20 cellular contexts compared by ENCODE assay signal in genomic region chr3:27532426-27532825, GRCh38. TPM values are rescaled to one million over a fixed set of nuclear protein-coding genes. Genes with fewer than 3 reads are reported as not detected.
DNase-seq lines count a peak whose midpoint lies in the region; ATAC-seq, FAIRE-seq and TF ChIP-seq lines count a peak whose summit lies in the region.
"Had no signal": no experiment of that assay in that cellular context is flagged by ENCODE, and none has a peak within 500 bp of the region (broad histone marks: within the 10 kb centered on the region; RNA-seq: fewer than 3 reads in every experiment).

No MANE protein-coding gene starts in this region.

- peak overlapping the region; percentile 96 for H3K27ac Mint-ChIP-seq in central memory CD8-positive, alpha-beta T cell (ENCODE audit: low read depth)
- H3K27ac Mint-ChIP-seq: type B pancreatic cell had no signal

- CTCF ChIA-PET in A549 (lab: Yijun Ruan, JAX) = interaction anchor here (1.0 to 1.6 kb wide), 2 partner anchors 149 to 796 kb away, joined by 3 to 7 read pairs; no protein-coding TSS in a partner anchor

- H3K27me3 Mint-ChIP-seq in central memory CD8-positive, alpha-beta T cell = no peaks in the 10 kb centered on the region
- H3K27me3 Mint-ChIP-seq: type B pancreatic cell had no signal

- TF ChIP-seq RAD21 in A549 (conservative IDR thresholded peaks at IDR 0.05 in 1 of 2, IDR thresholded peaks at IDR 0.05 in 1 of 2) = no peak

- H3K27ac ChIP-seq in A549 (peak overlapping the region; percentile 93 to 95; a peak in 5 of 6 replicates), HUES48 (ENCODE audit: low read depth, low read length) (peak overlapping the region; percentile 93), uterus (no peak overlapping the region), body of pancreas (no peak overlapping the region)

- H3K27me3 ChIP-seq in HUES48 (ENCODE audit: control insufficient read depth, insufficient read depth, low read length) (peaks cover 4% of the 10 kb centered on the region; the same call in 1 of the 2 replicates), uterus (no peaks in the 10 kb centered on the region), body of pancreas (no peaks in the 10 kb centered on the region)

- 89% methylated on average over 6 of the region's 6 CpGs for WGBS in A549 (ENCODE audit: missing lambda C conversion rate)
- 73 to 79% methylated on average over 6 of the region's 6 CpGs for WGBS in body of pancreas, 2 donors

- H3K4me3 ChIP-seq in A549 (no peak overlapping the region), HUES48 (ENCODE audit: low read depth, low read length) (peak overlapping the region; percentile 26), uterus (no peak overlapping the region), body of pancreas (no peak overlapping the region)

- no peak for TF ChIP-seq CTCF in A549 (IDR thresholded peaks at IDR 0.05)
- TF ChIP-seq CTCF in uterus (IDR thresholded peaks at IDR 0.05) = no peak
- TF ChIP-seq CTCF in body of pancreas (IDR thresholded peaks at IDR 0.05) = no peak

- TF ChIP-seq EP300 in A549 (IDR thresholded peaks at IDR 0.05) = no peak

- peaks cover 29% of the 10 kb centered on the region for H3K4me1 Mint-ChIP-seq in central memory CD8-positive, alpha-beta T cell

- peaks cover 42% of the 10 kb centered on the region for H3K4me1 ChIP-seq in A549
- H3K4me1 ChIP-seq in HUES48 (ENCODE audit: control insufficient read depth, insufficient read depth, low read length) = peaks cover 45% of the 10 kb centered on the region
- peaks cover 0 to 4% of the 10 kb centered on the region in 2 donors for H3K4me1 ChIP-seq in uterus
- H3K4me1 ChIP-seq in body of pancreas = no peaks in the 10 kb centered on the region

- no peak for ATAC-seq in A549
- ATAC-seq in central memory CD8-positive, alpha-beta T cell (replicated peaks; ENCODE audit: extremely low read depth, poor library complexity, severe bottlenecking) = no peak
- no peak for ATAC-seq in body of pancreas

- peaks cover 8% of the 10 kb centered on the region for H3K36me3 Mint-ChIP-seq in central memory CD8-positive, alpha-beta T cell (ENCODE audit: insufficient read depth)
- H3K36me3 Mint-ChIP-seq: type B pancreatic cell had no signal

- no peak for FAIRE-seq in A549 (lab: Jason Lieb, UNC)
- FAIRE-seq: TTC549 had no signal

- TF ChIP-seq POLR2A in A549 (IDR thresholded peaks at IDR 0.05; ENCODE audit: low read length) = no peak
- TF ChIP-seq POLR2A in uterus (IDR thresholded peaks at IDR 0.05) = no peak
- TF ChIP-seq POLR2A in body of pancreas (IDR thresholded peaks at IDR 0.05) = no peak

- peak overlapping the region; percentile 85; the same call in 2 of the 3 replicates for H3K4me2 ChIP-seq in A549

- no peaks in the 10 kb centered on the region for H3K9me3 Mint-ChIP-seq in central memory CD8-positive, alpha-beta T cell
- H3K9me3 Mint-ChIP-seq: type B pancreatic cell had no signal

- no peak overlapping the region for H3K4me3 Mint-ChIP-seq in central memory CD8-positive, alpha-beta T cell
- H3K4me3 Mint-ChIP-seq: type B pancreatic cell had no signal

- intact Hi-C loops in uterus (cut with DNase I; ENCODE audit: low total_unique reads) (no loop called here), body of pancreas (cut with DNase I) (no loop called here)

- H3K36me3 ChIP-seq in HUES48 (ENCODE audit: control insufficient read depth, insufficient read depth, low read length) = no peaks in the 10 kb centered on the region
- no peaks in the 10 kb centered on the region for H3K36me3 ChIP-seq in uterus
- no peaks in the 10 kb centered on the region for H3K36me3 ChIP-seq in body of pancreas (replicated peaks in 1 of 2; ENCODE audit: insufficient read depth in 1 of 2, low read depth in 2 of 2)

- POLR2A ChIA-PET in A549 (lab: Yijun Ruan, JAX) = no interaction called here

- H3K9ac ChIP-seq in HUES48 (ENCODE audit: low read depth, low read length) = no peak overlapping the region

- H3K9me3 ChIP-seq in A549 = no peaks in the 10 kb centered on the region
- H3K9me3 ChIP-seq in HUES48 (ENCODE audit: control insufficient read depth, insufficient read depth, low read length) = no peaks in the 10 kb centered on the region
- no peaks in the 10 kb centered on the region for H3K9me3 ChIP-seq in uterus
- H3K9me3 ChIP-seq in body of pancreas = no peaks in the 10 kb centered on the region

- DNase-seq in A549 (ENCODE audit: low read depth in 1 of 2, low spot score in 1 of 2) (no peak), iPS-NIHi7 (ENCODE audit: extremely low spot score) (peak; percentile 23), uterus (no peak), body of pancreas (no peak)
- no peak for DNase-seq in central memory CD8-positive, alpha-beta T cell (ENCODE audit: low spot score in 2 of 2)
- DNase-seq in activated effector memory CD4-positive, alpha-beta T cell treated with anti-CD3 and anti-CD28 coated beads, Interleukin-2, amount 50 U/mL, for 16 hours = no peak
- DNase-seq in activated CD8-positive, alpha-beta memory T cell treated with anti-CD3 and anti-CD28 coated beads for 24 hours = no peak
- DNase-seq: activated naive CD4-positive, alpha-beta T cell treated with anti-CD3 and anti-CD28 coated beads, Interleukin-2, amount 50 U/mL, for 16 hours; activated T-cell treated with anti-CD3 and anti-CD28 coated beads, Interleukin-2, amount 50 U/mL, for 48 hours; caudate nucleus; DND-41; foreskin melanocyte; hypothalamus; KG1; NCI-H69; Right ventricle myocardium superior; stimulated activated CD4-positive, alpha-beta T cell treated with anti-CD3 and anti-CD28 coated beads, Interleukin-12 subunit alpha, Interleukin-12 subunit beta, amount 100 ng/mL, for 4 hours had no signal

TF ChIP-seq in A549, 52 proteins besides CTCF, POLR2A, EP300 and RAD21:
- TF ChIP-seq, protein P1, sequence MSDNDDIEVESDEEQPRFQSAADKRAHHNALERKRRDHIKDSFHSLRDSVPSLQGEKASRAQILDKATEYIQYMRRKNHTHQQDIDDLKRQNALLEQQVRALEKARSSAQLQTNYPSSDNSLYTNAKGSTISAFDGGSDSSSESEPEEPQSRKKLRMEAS (IDR thresholded peaks at IDR 0.05) = no peak
- no peak for TF ChIP-seq NPAS2 (CRISPR knock-in tag; IDR thresholded peaks at IDR 0.05; ENCODE audit: borderline replicate concordance)
- no peak for TF ChIP-seq FOSL2 (IDR thresholded peaks at IDR 0.05)
- no peak for TF ChIP-seq FOSL2 (CRISPR knock-in tag; IDR thresholded peaks at IDR 0.05)
- TF ChIP-seq, protein P2, sequence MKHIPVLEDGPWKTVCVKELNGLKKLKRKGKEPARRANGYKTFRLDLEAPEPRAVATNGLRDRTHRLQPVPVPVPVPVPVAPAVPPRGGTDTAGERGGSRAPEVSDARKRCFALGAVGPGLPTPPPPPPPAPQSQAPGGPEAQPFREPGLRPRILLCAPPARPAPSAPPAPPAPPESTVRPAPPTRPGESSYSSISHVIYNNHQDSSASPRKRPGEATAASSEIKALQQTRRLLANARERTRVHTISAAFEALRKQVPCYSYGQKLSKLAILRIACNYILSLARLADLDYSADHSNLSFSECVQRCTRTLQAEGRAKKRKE (CRISPR knock-in tag; IDR thresholded peaks at IDR 0.05; ENCODE audit: low read depth) = no peak
- no peak for TF ChIP-seq ZFP36 (IDR thresholded peaks at IDR 0.05; ENCODE audit: borderline replicate concordance, partially characterized antibody)
- no peak for TF ChIP-seq CHD4 (IDR thresholded peaks at IDR 0.05; ENCODE audit: borderline replicate concordance)
- TF ChIP-seq RARB (CRISPR knock-in tag; IDR thresholded peaks at IDR 0.05) = no peak
- TF ChIP-seq EHMT2 (IDR thresholded peaks at IDR 0.05; ENCODE audit: low read depth) = no peak
- TF ChIP-seq BHLHE40 (IDR thresholded peaks at IDR 0.05; ENCODE audit: low read depth, low read length) = no peak
- TF ChIP-seq HOXB5 (CRISPR knock-in tag; IDR thresholded peaks at IDR 0.05) = no peak
- TF ChIP-seq POLR2AphosphoS2 (conservative IDR thresholded peaks at IDR 0.05; ENCODE audit: low read length) = no peak
- TF ChIP-seq ZSCAN20 (CRISPR knock-in tag; IDR thresholded peaks at IDR 0.05) = no peak
- no peak for TF ChIP-seq JUN (IDR thresholded peaks at IDR 0.05)
TF ChIP-seq in A549: peak in this region for 0.

RNA-seq across cellular contexts. Expression of gene SLC4A7, which starts 48.2 kb away (rescaled TPM):
- polyA plus RNA-seq in A549 (2011; rRNA removed) (49.1 and 70.2 TPM in 2 replicates), A549 (2017; fragmentation: RNase III; extraction: RNeasy Plus Mini Kit Qiagen cat#74134 plus additional on column Dnase treatment) (33.6 to 38.1 TPM (median 35.1 TPM) in 3 replicates)
- polyA plus RNA-seq in A549 (2012; cell fraction: cytosol; rRNA removed) = 5.8 and 6.6 TPM in 2 replicates
- polyA plus RNA-seq in A549 (2012; cell fraction: nucleus; rRNA removed) = 15.8 and 19.0 TPM in 2 replicates
- polyA minus RNA-seq in A549 (2011; rRNA and poly(A)+ RNA removed) = 50.1 and 55.9 TPM in 2 replicates
- total RNA-seq in uterus (10 to 100 TPM; 20.0 to 83.5 (median 37.2) TPM), body of pancreas (10 to 100 TPM; 10.1 to 12.9 TPM)

Comparison
In these comparisons a context has a peak if more than half of its experiments do, and no peak if none do; other contexts are left out.
1. H3K27ac ChIP-seq: peak in A549 (2 of 2) and HUES48 (single experiment); none in uterus (0 of 2) and body of pancreas (0 of 4).